8 cellular contexts compared by ENCODE assay signal in the genomic region with DNA sequence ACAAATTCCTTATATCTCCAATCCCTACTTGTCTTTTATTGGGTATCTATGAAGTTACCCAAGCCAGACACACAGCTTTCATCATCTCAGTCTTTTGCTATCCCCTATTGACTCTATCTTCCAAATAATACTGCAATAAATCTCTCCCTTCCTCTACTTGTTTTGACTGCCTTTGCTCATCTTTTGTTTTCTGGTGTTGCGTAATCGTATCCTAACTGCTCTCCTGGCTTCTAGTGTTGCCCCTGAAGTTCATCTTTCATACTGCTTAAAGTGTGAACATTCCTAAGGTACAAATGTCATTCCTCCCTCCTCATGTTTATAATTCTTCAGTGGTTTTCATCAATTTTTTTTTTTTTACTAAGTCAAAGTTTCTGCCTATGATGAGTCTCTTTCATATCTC.
"Had no signal": no experiment of that assay in that cellular context is flagged by ENCODE, and none has a peak within 500 bp of the region (broad histone marks: within the 10 kb centered on the region; RNA-seq: fewer than 3 reads in every experiment).

No MANE protein-coding gene starts in this region.

- H2AFZ ChIP-seq: GM23338 had no signal

- H3K36me3 ChIP-seq: HAP-1 had no signal

- ATAC-seq: GM23338, HCT116 had no signal

- H3K4me3 ChIP-seq: GM23338, HAP-1 had no signal

- DNase-seq: H7, HFFc6, KBM-7 had no signal

- H3K27ac ChIP-seq: KMS-11 had no signal

- FAIRE-seq: HTR-8/SVneo had no signal

- H3K9me3 ChIP-seq: HAP-1 had no signal

- H3K27ac Mint-ChIP-seq: GM23338, HFFc6 had no signal

- H3K4me3 Mint-ChIP-seq: GM23338, HFFc6 had no signal

- H3K4me1 ChIP-seq: HAP-1 had no signal

- H3K9ac ChIP-seq: KMS-11 had no signal

- H3K4me2 ChIP-seq: GM23338, KMS-11 had no signal

- H3K4me1 Mint-ChIP-seq: GM23338 had no signal
